Comparison of ENCODE assay signal across 8 cellular contexts in genomic region chr17:57256708-57257112, GRCh38. TPM values are rescaled to one million over a fixed set of nuclear protein-coding genes. Genes with fewer than 3 reads are reported as not detected.
DNase-seq lines count a peak whose midpoint lies in the region; ATAC-seq, FAIRE-seq and TF ChIP-seq lines count a peak whose summit lies in the region.

No MANE protein-coding gene starts in this region.

- H3K4me3 ChIP-seq in keratinocyte (ENCODE audit: control insufficient read depth in 2 of 3, extremely low read depth in 1 of 3, insufficient read depth in 2 of 3, low read depth in 1 of 3, low read length in 3 of 3): peak overlapping the region; percentile 57 to 94 (median 88)

- H2AFZ ChIP-seq in keratinocyte (ENCODE audit: control insufficient read depth, low read length): peak overlapping the region; percentile 42

- H3K4me3 Mint-ChIP-seq in brain: peak overlapping the region; percentile 94 to 97 (median 97)

- H3K9me1 ChIP-seq in keratinocyte (ENCODE audit: control insufficient read depth, extremely low read depth, insufficient read depth, low read length): no peaks in the 10 kb centered on the region

- H3K4me1 Mint-ChIP-seq in brain: peaks cover 56% of the 10 kb centered on the region

- peaks cover 0 to 3% (median 3%) of the 10 kb centered on the region in 5 experiments for H3K9me3 Mint-ChIP-seq in brain

- H4K20me1 ChIP-seq in keratinocyte (ENCODE audit: control insufficient read depth, extremely low read depth, insufficient read depth, low read length): no peaks in the 10 kb centered on the region

- peaks cover 15% of the 10 kb centered on the region for H3K27me3 Mint-ChIP-seq in brain

- ATAC-seq in HG02759 (IDR thresholded peaks at IDR 0.05; ENCODE audit: unreplicated experiment): peak; percentile 7

- H3K4me1 ChIP-seq in keratinocyte (ENCODE audit: control insufficient read depth, extremely low read depth, insufficient read depth, low read length): peaks cover 19% of the 10 kb centered on the region

- in situ Hi-C loops in SK-MEL-5 (cut with HindIII; ENCODE audit: low pct_unique_long_range_greater_than_20kb, low sequenced_read_pairs): no loop called here
- in situ Hi-C loops in GM13977 (cut with MboI; ENCODE audit: low pct_unique_long_range_greater_than_20kb, low sequenced_read_pairs, unreplicated experiment): no loop called here

- TF ChIP-seq CTCF in brain (conservative IDR thresholded peaks at IDR 0.05) (no peak), keratinocyte (optimal IDR thresholded peaks at IDR 0.05 in 1 of 3, IDR thresholded peaks at IDR 0.05 in 1 of 3, conservative IDR thresholded peaks at IDR 0.05 in 1 of 3; ENCODE audit: extremely low read depth in 1 of 3, insufficient read depth in 2 of 3, low read length in 3 of 3) (no peak), GM13977 (IDR thresholded peaks at IDR 0.05; ENCODE audit: extremely low read depth, insufficient read depth, missing control alignments) (no peak)

- H3K36me3 ChIP-seq in keratinocyte (ENCODE audit: control insufficient read depth in 2 of 2, extremely low read depth in 1 of 2, insufficient read depth in 2 of 2, low read length in 2 of 2): peaks cover 3% of the 10 kb centered on the region in 2 experiments

- H3K36me3 Mint-ChIP-seq in brain: peaks cover 32% of the 10 kb centered on the region

- DNase-seq in GM03348 (ENCODE audit: low spot score): peak; percentile 48
- DNase-seq in SK-MEL-5 (ENCODE audit: low read depth, low spot score): peak; percentile 24
- no peak for DNase-seq in keratinocyte (ENCODE audit: low read depth, low spot score)
- DNase-seq in stimulated activated CD4-positive, alpha-beta T cell treated with anti-CD3 and anti-CD28 coated beads, Interleukin-2, amount 100 ng/mL, for 4 hours (ENCODE audit: low read depth): peak; percentile 28
- no peak for DNase-seq in iPS-NIHi11 (ENCODE audit: low spot score)
- no peak for DNase-seq in GM13977 (ENCODE audit: low spot score)

- peak overlapping the region; percentile 90 to 99 (median 96) for H3K27ac Mint-ChIP-seq in brain

- H3K79me2 ChIP-seq in keratinocyte (ENCODE audit: control insufficient read depth, insufficient read depth, low read length): no peaks in the 10 kb centered on the region

- H3K27ac ChIP-seq in keratinocyte (ENCODE audit: control insufficient read depth, insufficient read depth, low read length): peak overlapping the region; percentile 66

- H3K4me2 ChIP-seq in keratinocyte (ENCODE audit: control insufficient read depth, extremely low read depth, insufficient read depth, low read depth, low read length): peak overlapping the region; percentile 76

- H3K9ac ChIP-seq in keratinocyte (ENCODE audit: control insufficient read depth, extremely low read depth, insufficient read depth, low read length): peak overlapping the region; percentile 66

- FAIRE-seq in keratinocyte (lab: Jason Lieb, UNC): no peak

- H3K27me3 ChIP-seq in keratinocyte (ENCODE audit: control insufficient read depth, extremely low read depth, insufficient read depth, low read length): no peaks in the 10 kb centered on the region

- no peaks in the 10 kb centered on the region for H3K9me3 ChIP-seq in keratinocyte (ENCODE audit: control insufficient read depth, low read depth, low read length)

- dilution Hi-C loops in keratinocyte (cut with MboI; ENCODE audit: extremely low pct_ligation_motif_present, low sequenced_read_pairs): no loop called here

RNA-seq across cellular contexts. Expression of gene MSI2, which starts 0.4 kb away (rescaled TPM):
- total RNA-seq in SK-MEL-5 (2014; rRNA removed; shearing (Covaris generic)): 74.8 and 85.2 TPM in 2 replicates
- polyA plus RNA-seq in SK-MEL-5 (2015; cell fraction: cytosol; rRNA removed): 57.7 and 64.7 TPM in 2 replicates
- polyA plus RNA-seq in SK-MEL-5 (2015; cell fraction: nucleus; rRNA removed): 64.3 and 74.9 TPM in 2 replicates
- polyA plus RNA-seq in brain (ENCODE audit: insufficient read depth, low read depth, low replicate concordance) (79.1 TPM), keratinocyte (16.7 to 25.0 TPM (median 22.3 TPM) in 3 replicates)
- 46.5 TPM for polyA plus RNA-seq in keratinocyte (2011; ENCODE audit: low read depth)
- polyA plus RNA-seq in keratinocyte (2011; cell fraction: cytosol; rRNA removed): 20.0 and 20.1 TPM in 2 replicates
- 28.1 and 29.8 TPM in 2 replicates for polyA plus RNA-seq in keratinocyte (2011; cell fraction: nucleus; rRNA removed)
- polyA plus RNA-seq in keratinocyte (2012; ENCODE audit: low replicate concordance): 8.6 and 20.8 TPM in 2 replicates
- 40.1 to 47.9 TPM (median 44.0 TPM) in 3 replicates for polyA minus RNA-seq in keratinocyte
- 18.0 TPM for polyA minus RNA-seq in keratinocyte (2011; cell fraction: cytosol; rRNA and poly(A)+ RNA removed)
- 25.6 and 50.9 TPM in 2 replicates for polyA minus RNA-seq in keratinocyte (2011; cell fraction: nucleus; rRNA and poly(A)+ RNA removed)

Comparison
In these comparisons a context has a peak if more than half of its experiments do, and no peak if none do; other contexts are left out.
1. DNase-seq: peak in GM03348 (single experiment), SK-MEL-5 (single experiment) and stimulated activated CD4-positive, alpha-beta T cell treated with anti-CD3 and anti-CD28 coated beads, Interleukin-2, amount 100 ng/mL, for 4 hours (single experiment); none in keratinocyte (single experiment), iPS-NIHi11 (single experiment) and GM13977 (single experiment).